In the genomic region with DNA sequence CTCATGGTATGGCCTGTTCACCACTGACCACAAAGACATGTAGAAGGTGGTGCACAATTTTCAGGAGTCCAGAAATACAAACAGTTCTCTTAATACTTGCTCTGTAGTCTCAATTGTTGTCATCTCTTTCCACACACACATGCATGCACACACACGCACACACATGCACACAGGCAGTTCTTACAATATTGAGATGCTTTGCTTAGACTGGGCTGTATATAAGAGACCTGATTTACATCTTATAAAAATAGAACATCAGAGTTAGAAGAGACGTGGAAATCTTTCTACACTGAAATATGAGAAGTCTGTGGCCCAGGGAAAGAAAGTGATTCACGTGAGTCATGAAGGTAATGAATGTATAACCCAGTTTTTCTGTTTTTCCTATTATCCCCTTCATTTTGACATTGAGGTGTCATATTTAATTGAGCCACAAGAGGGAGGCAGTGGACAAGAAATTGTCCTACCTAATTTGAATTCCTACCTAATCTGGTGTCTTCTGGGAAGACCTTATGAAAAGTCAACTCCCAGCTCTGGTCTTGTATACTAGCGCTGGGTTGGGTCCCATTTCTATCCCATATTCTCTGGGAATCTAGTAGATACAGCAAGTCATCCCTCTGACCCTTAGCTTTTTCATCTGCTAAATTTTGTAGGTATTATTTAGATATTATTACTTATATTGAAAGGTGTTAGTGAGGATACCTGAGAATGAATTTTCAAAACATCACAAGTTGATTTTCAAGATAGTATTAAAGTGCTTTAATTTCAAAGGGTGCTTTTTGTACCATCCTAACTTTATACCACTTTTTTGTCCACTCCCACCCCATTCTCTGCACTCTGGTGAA, we compare ENCODE assay signal across 8 cellular contexts. TPM values are rescaled to one million over a fixed set of nuclear protein-coding genes. Genes with fewer than 3 reads are reported as not detected.
DNase-seq lines count a peak whose midpoint lies in the region; ATAC-seq, FAIRE-seq and TF ChIP-seq lines count a peak whose summit lies in the region.

No MANE protein-coding gene starts in this region.

- CTCF ChIA-PET in PC-9 (lab: Charles Lee): interaction anchor here (0.6 kb wide), 1 partner anchor 156 kb away, joined by 7 read pairs; no protein-coding TSS in a partner anchor
- CTCF ChIA-PET in endothelial cell of umbilical vein (lab: Charles Lee): interaction anchor here (0.6 to 3.7 kb wide), 26 partner anchors 9 to 510 kb away, joined by 3 to 67 read pairs (median 6); a partner anchor contains a TSS

- peak; percentile 91 for TF ChIP-seq CTCF in PC-9 (conservative IDR thresholded peaks at IDR 0.05)
- TF ChIP-seq CTCF in endothelial cell of umbilical vein (IDR thresholded peaks at IDR 0.05; ENCODE audit: extremely low read depth in 1 of 2, insufficient read depth in 1 of 2, low read depth in 1 of 2, low read length in 2 of 2): peak; percentile 36 to 42
- TF ChIP-seq CTCF in neural cell (IDR thresholded peaks at IDR 0.05; ENCODE audit: poor library complexity, severe bottlenecking): peak; percentile 87

- H3K4me1 ChIP-seq in PC-9 (replicated peaks; ENCODE audit: insufficient read depth): no peaks in the 10 kb centered on the region
- no peaks in the 10 kb centered on the region for H3K4me1 ChIP-seq in endothelial cell of umbilical vein (ENCODE audit: control insufficient read depth, extremely low read depth, insufficient read depth, low read length)

- peak; percentile 82 for TF ChIP-seq RAD21 in neural cell (conservative IDR thresholded peaks at IDR 0.05)

- H3K4me3 Mint-ChIP-seq in activated CD4-positive, alpha-beta T cell treated with anti-CD3 and anti-CD28 coated beads, Interleukin-2, amount 10 ng/mL, durations not matched to agents 24 days and 14 days: no peak overlapping the region

- no peaks in the 10 kb centered on the region for H3K9me1 ChIP-seq in endothelial cell of umbilical vein (replicated peaks; ENCODE audit: control insufficient read depth, extremely low read depth, insufficient read depth, low read length)

- TF ChIP-seq EP300 in neural cell (conservative IDR thresholded peaks at IDR 0.05; ENCODE audit: poor library complexity, severe bottlenecking): no peak

- POLR2A ChIA-PET in PC-9 (lab: Charles Lee; ENCODE audit: unreplicated experiment) (no interaction called here), endothelial cell of umbilical vein (lab: Charles Lee) (no interaction called here)

- no peak for TF ChIP-seq POLR2A in endothelial cell of umbilical vein (IDR thresholded peaks at IDR 0.05; ENCODE audit: low read depth, low read length)

- H3K79me2 ChIP-seq in PC-9 (ENCODE audit: low read depth): no peaks in the 10 kb centered on the region
- H3K79me2 ChIP-seq in endothelial cell of umbilical vein (ENCODE audit: control insufficient read depth, insufficient read depth, low read length): no peaks in the 10 kb centered on the region
- H3K79me2 ChIP-seq in neural cell (replicated peaks; ENCODE audit: insufficient read depth, low read length): no peaks in the 10 kb centered on the region

- H3K27me3 Mint-ChIP-seq in activated CD4-positive, alpha-beta T cell treated with anti-CD3 and anti-CD28 coated beads, Interleukin-2, amount 10 ng/mL, durations not matched to agents 24 days and 14 days: peaks cover 6% of the 10 kb centered on the region

- H3K4me2 ChIP-seq in PC-9 (no peak overlapping the region), endothelial cell of umbilical vein (ENCODE audit: insufficient read depth, low read length) (no peak overlapping the region), neural cell (ENCODE audit: low read length) (no peak overlapping the region)

- H2AFZ ChIP-seq in PC-9 (no peak overlapping the region), endothelial cell of umbilical vein (ENCODE audit: low read depth, low read length) (no peak overlapping the region), neural cell (ENCODE audit: low read depth, low read length) (no peak overlapping the region)

- peak; percentile 65 for DNase-seq in activated CD4-positive, alpha-beta T cell treated with anti-CD3 and anti-CD28 coated beads, Interleukin-2, amount 10 ng/mL, durations not matched to agents 24 days and 14 days
- no peak for DNase-seq in activated CD4-positive, alpha-beta T cell treated with anti-CD3 and anti-CD28 coated beads, Interleukin-2, amount 50 U/mL, for 48 hours
- DNase-seq in PC-9 (peak in 1 of 2 experiments; percentile 22), endothelial cell of umbilical vein (ENCODE audit: low read depth, low spot score) (peak; percentile 83), SHP77 treated with DMSO at 0.1 percent for 48 hours (lab: John Stamatoyannopoulos, UW) (no peak)

- H3K9me2 ChIP-seq in PC-9 (ENCODE audit: insufficient read depth) (no peaks in the 10 kb centered on the region), neural cell (ENCODE audit: insufficient read depth, low read length) (no peaks in the 10 kb centered on the region)

- no peaks in the 10 kb centered on the region for H3K4me1 Mint-ChIP-seq in activated CD4-positive, alpha-beta T cell treated with anti-CD3 and anti-CD28 coated beads, Interleukin-2, amount 10 ng/mL, durations not matched to agents 24 days and 14 days

- H3K9me3 Mint-ChIP-seq in activated CD4-positive, alpha-beta T cell treated with anti-CD3 and anti-CD28 coated beads, Interleukin-2, amount 10 ng/mL, durations not matched to agents 24 days and 14 days: no peaks in the 10 kb centered on the region

- intact Hi-C loops in activated CD4-positive, alpha-beta T cell treated with anti-CD3 and anti-CD28 coated beads, Interleukin-2, amount 10 ng/mL, durations not matched to agents 24 days and 14 days (cut with micrococcal nuclease): no loop called here
- intact Hi-C loops in PC-9 (cut with micrococcal nuclease; ENCODE audit: unreplicated experiment) (loop anchor here (1.0 to 5.0 kb wide), 2 partner anchors 221 to 352 kb away; no protein-coding TSS in a partner anchor), endothelial cell of umbilical vein (cut with micrococcal nuclease) (loop anchor here (1.0 to 5.0 kb wide), 8 partner anchors 80 to 497 kb away; no protein-coding TSS in a partner anchor)

- H3K36me3 Mint-ChIP-seq in activated CD4-positive, alpha-beta T cell treated with anti-CD3 and anti-CD28 coated beads, Interleukin-2, amount 10 ng/mL, durations not matched to agents 24 days and 14 days (ENCODE audit: low read depth): no peaks in the 10 kb centered on the region

- H3K27me3 ChIP-seq in PC-9 (ENCODE audit: insufficient read depth, low read depth) (peaks cover 23% of the 10 kb centered on the region; the same call in 1 of the 2 replicates), endothelial cell of umbilical vein (ENCODE audit: control insufficient read depth in 2 of 2, insufficient read depth in 2 of 2, low read length in 2 of 2) (peaks cover 11 to 20% of the 10 kb centered on the region in 2 experiments), neural cell (ENCODE audit: insufficient read depth, low read depth, low read length) (no peaks in the 10 kb centered on the region)

- BruUV-seq in PC-9 (replicated peaks; lab: Mats Ljungman, UMichigan): no TSS peak
- BruUV-seq in endothelial cell of umbilical vein (replicated peaks; lab: Mats Ljungman, UMichigan): no TSS peak

- 0 out of 2 replicates have a peak, but pooled peaks cover under 1% of the 10 kb centered on the region for H3K9me3 ChIP-seq in PC-9 (ENCODE audit: insufficient read depth, low read depth)
- H3K9me3 ChIP-seq in endothelial cell of umbilical vein (replicated peaks; ENCODE audit: control insufficient read depth, insufficient read depth, low read length): peaks cover 2% of the 10 kb centered on the region
- H3K9me3 ChIP-seq in neural cell (ENCODE audit: low read length): no peaks in the 10 kb centered on the region

- H3K9ac ChIP-seq in endothelial cell of umbilical vein (replicated peaks; ENCODE audit: extremely low read depth, insufficient read depth, low read length): no peak overlapping the region
- H3K9ac ChIP-seq in neural cell (ENCODE audit: low read length): no peak overlapping the region

- H3K27ac ChIP-seq in PC-9 (no peak overlapping the region), endothelial cell of umbilical vein (ENCODE audit: insufficient read depth, low read depth, low read length) (no peak overlapping the region), neural cell (ENCODE audit: low read length) (no peak overlapping the region)

- H3F3A ChIP-seq in PC-9 (ENCODE audit: insufficient read depth, low read depth): no peaks in the 10 kb centered on the region
- no peaks in the 10 kb centered on the region for H3F3A ChIP-seq in neural cell (ENCODE audit: insufficient read depth, low read length, poor library complexity, severe bottlenecking)

- no peak overlapping the region for H3K27ac Mint-ChIP-seq in activated CD4-positive, alpha-beta T cell treated with anti-CD3 and anti-CD28 coated beads, Interleukin-2, amount 10 ng/mL, durations not matched to agents 24 days and 14 days

- peak; percentile 28 for FAIRE-seq in endothelial cell of umbilical vein (lab: Jason Lieb, UNC)

- H3K4me3 ChIP-seq in PC-9 (no peak overlapping the region), endothelial cell of umbilical vein (replicated peaks in 1 of 3; ENCODE audit: insufficient read depth in 1 of 3, low read depth in 1 of 3, low read length in 3 of 3) (no peak overlapping the region), neural cell (ENCODE audit: low read length) (no peak overlapping the region)

- H4K20me1 ChIP-seq in PC-9 (ENCODE audit: insufficient read depth) (no peaks in the 10 kb centered on the region), endothelial cell of umbilical vein (replicated peaks; ENCODE audit: control insufficient read depth, extremely low read depth, insufficient read depth, low read length) (no peaks in the 10 kb centered on the region), neural cell (ENCODE audit: insufficient read depth) (no peaks in the 10 kb centered on the region)

- peak; percentile 53 for ATAC-seq in HG02678 (IDR thresholded peaks at IDR 0.05; ENCODE audit: unreplicated experiment)
- ATAC-seq in GM18909 (IDR thresholded peaks at IDR 0.05; ENCODE audit: poor library complexity, unreplicated experiment): no peak

- H3K36me3 ChIP-seq in PC-9 (ENCODE audit: low read depth): no peaks in the 10 kb centered on the region
- H3K36me3 ChIP-seq in endothelial cell of umbilical vein (ENCODE audit: control insufficient read depth in 2 of 2, extremely low read depth in 1 of 2, insufficient read depth in 2 of 2, low read length in 2 of 2): no peaks in the 10 kb centered on the region
- H3K36me3 ChIP-seq in neural cell (ENCODE audit: insufficient read depth, low read length): no peaks in the 10 kb centered on the region

- dilution Hi-C loops in endothelial cell of umbilical vein (cut with MboI; ENCODE audit: extremely low pct_ligation_motif_present, low sequenced_read_pairs): no loop called here

RNA-seq across cellular contexts. Expression of a gene that starts 14.9 kb away (rescaled TPM):
- total RNA-seq in activated CD4-positive, alpha-beta T cell treated with anti-CD3 and anti-CD28 coated beads, Interleukin-2, amount 10 ng/mL, durations not matched to agents 24 days and 14 days: not detected in 2 replicates
- total RNA-seq in PC-9 (2021) (not detected in 2 replicates), endothelial cell of umbilical vein (not detected in 2 replicates)
- polyA plus RNA-seq in endothelial cell of umbilical vein (0.13 and 0.19 TPM in 2 replicates), neural cell (not detected in 2 replicates)
- 0.13 and 0.16 TPM in 2 replicates for polyA plus RNA-seq in endothelial cell of umbilical vein (2011; cell fraction: cytosol; rRNA removed)
- 0.37 TPM in 1 of 2 replicates, not detected in the other for polyA plus RNA-seq in endothelial cell of umbilical vein (2011; cell fraction: nucleus; rRNA removed)
- 0.20 TPM in 1 of 2 replicates, not detected in the other for polyA plus RNA-seq in endothelial cell of umbilical vein (2012)
- polyA minus RNA-seq in endothelial cell of umbilical vein (1.8 and 2.4 TPM in 2 replicates), neural cell (not detected in 2 replicates)
- not detected for polyA minus RNA-seq in endothelial cell of umbilical vein (2011; cell fraction: cytosol; rRNA and poly(A)+ RNA removed)
- 0.53 TPM in 1 of 2 replicates, not detected in the other for polyA minus RNA-seq in endothelial cell of umbilical vein (2011; cell fraction: nucleus; rRNA and poly(A)+ RNA removed)

RNA-seq across cellular contexts. Expression of a gene that starts 22.7 kb away (rescaled TPM):
- total RNA-seq in activated CD4-positive, alpha-beta T cell treated with anti-CD3 and anti-CD28 coated beads, Interleukin-2, amount 10 ng/mL, durations not matched to agents 24 days and 14 days: 0.28 TPM in 1 of 2 replicates, not detected in the other
- total RNA-seq in PC-9 (2021) (not detected in 2 replicates), endothelial cell of umbilical vein (not detected in 2 replicates)
- polyA plus RNA-seq in endothelial cell of umbilical vein (not detected in 2 replicates), neural cell (not detected in 2 replicates)
- not detected in 2 replicates for polyA plus RNA-seq in endothelial cell of umbilical vein (2011; cell fraction: cytosol; rRNA removed)
- polyA plus RNA-seq in endothelial cell of umbilical vein (2011; cell fraction: nucleus; rRNA removed): 0.29 TPM in 1 of 2 replicates, not detected in the other
- not detected in 2 replicates for polyA plus RNA-seq in endothelial cell of umbilical vein (2012)
- polyA minus RNA-seq in endothelial cell of umbilical vein (not detected in 2 replicates), neural cell (not detected in 2 replicates)
- not detected for polyA minus RNA-seq in endothelial cell of umbilical vein (2011; cell fraction: cytosol; rRNA and poly(A)+ RNA removed)
- 0.38 TPM in 1 of 2 replicates, not detected in the other for polyA minus RNA-seq in endothelial cell of umbilical vein (2011; cell fraction: nucleus; rRNA and poly(A)+ RNA removed)

Comparison
In these comparisons a context has a peak if more than half of its experiments do, and no peak if none do; other contexts are left out.
1. DNase-seq: peak in activated CD4-positive, alpha-beta T cell treated with anti-CD3 and anti-CD28 coated beads, Interleukin-2, amount 10 ng/mL, durations not matched to agents 24 days and 14 days (single experiment) and endothelial cell of umbilical vein (single experiment); none in activated CD4-positive, alpha-beta T cell treated with anti-CD3 and anti-CD28 coated beads, Interleukin-2, amount 50 U/mL, for 48 hours (0 of 2) and SHP77 treated with DMSO at 0.1 percent for 48 hours (single experiment).
2. CTCF ChIP-seq: peak in every context shown above with its lines; median percentile 91 in PC-9; 87 in neural cell; 39 in endothelial cell of umbilical vein.